24 cellular contexts compared by ENCODE assay signal in the genomic region with DNA sequence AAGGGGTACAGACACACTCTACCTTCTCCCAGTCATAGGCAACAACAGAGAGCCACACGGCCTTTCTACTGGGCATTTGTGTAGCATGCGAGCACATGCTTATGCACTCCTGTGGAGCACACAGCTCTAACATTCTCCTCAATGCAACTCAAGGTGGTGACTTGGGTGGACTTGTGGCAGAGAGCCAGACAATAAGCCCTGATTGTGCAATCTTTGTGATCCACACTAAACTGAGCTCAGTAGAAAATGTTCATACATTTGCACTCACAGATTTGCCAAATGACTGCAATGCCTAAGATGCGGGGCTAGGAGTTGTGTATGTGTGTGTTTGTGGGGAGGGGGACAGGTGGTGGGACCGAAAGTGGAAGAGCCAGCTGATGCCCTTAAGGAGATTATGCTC. TPM values are rescaled to one million over a fixed set of nuclear protein-coding genes. Genes with fewer than 3 reads are reported as not detected.
DNase-seq lines count a peak whose midpoint lies in the region; ATAC-seq, FAIRE-seq and TF ChIP-seq lines count a peak whose summit lies in the region.
"Had no signal": no experiment of that assay in that cellular context is flagged by ENCODE, and none has a peak within 500 bp of the region (broad histone marks: within the 10 kb centered on the region; RNA-seq: fewer than 3 reads in every experiment).

No MANE protein-coding gene starts in this region.

- FAIRE-seq in astrocyte (lab: Jason Lieb, UNC) = no peak
- FAIRE-seq: G401.6, GM12892 had no signal

- no peak overlapping the region for H2AFZ ChIP-seq in astrocyte (ENCODE audit: low read depth, low read length)

- no peaks in the 10 kb centered on the region for H3K36me3 Mint-ChIP-seq in astrocyte (ENCODE audit: low read depth, unreplicated experiment)
- H3K36me3 Mint-ChIP-seq: CD8-positive, alpha-beta T cell had no signal

- H4K20me1 ChIP-seq in astrocyte (ENCODE audit: insufficient read depth, low read length) = no peaks in the 10 kb centered on the region
- H4K20me1 ChIP-seq: BLaER1 treated with 17β-estradiol and CSF1 and Interleukin-3, amounts not matched to agents 10 nM and 100 nM had no signal

- H3K4me3 Mint-ChIP-seq in astrocyte (ENCODE audit: unreplicated experiment) = no peak overlapping the region
- H3K4me3 Mint-ChIP-seq: CD8-positive, alpha-beta T cell had no signal

- H3K4me3 ChIP-seq in astrocyte (ENCODE audit: insufficient read depth, low read depth, low read length) (no peak overlapping the region), fibroblast of mammary gland (ENCODE audit: control insufficient read depth, low read depth, low read length) (no peak overlapping the region)
- H3K4me3 ChIP-seq: BLaER1 treated with 17β-estradiol and CSF1 and Interleukin-3, amounts not matched to agents 10 nM and 100 nM; SJSA1 had no signal

- no peaks in the 10 kb centered on the region for H3K36me3 ChIP-seq in astrocyte (ENCODE audit: insufficient read depth, low read length)
- H3K36me3 ChIP-seq: BLaER1 treated with 17β-estradiol and CSF1 and Interleukin-3, amounts not matched to agents 10 nM and 100 nM; SJSA1 had no signal

- H3K27me3 Mint-ChIP-seq in astrocyte (ENCODE audit: low read depth, unreplicated experiment) = peaks cover 7% of the 10 kb centered on the region

- peak; percentile 35 for DNase-seq in NCI-H82 (lab: John Stamatoyannopoulos, UW)
- no peak for DNase-seq in NCI-H82 treated with DMSO at 0.1 percent for 48 hours (lab: John Stamatoyannopoulos, UW; ENCODE audit: unreplicated experiment)
- no peak for DNase-seq in astrocyte (ENCODE audit: low read depth)
- DNase-seq in fibroblast of mammary gland (ENCODE audit: low read depth) = peak; percentile 34
- peak; percentile 45 for DNase-seq in renal cortical epithelial cell (ENCODE audit: low read depth)
- no peak for DNase-seq in dermis blood vessel endothelial cell
- DNase-seq: 8988T; Calu3; CD8-positive, alpha-beta T cell; DMS153; GOT3; NCI-H1417 treated with DMSO at 0.1 percent for 48 hours; NCI-H2029; NCI-H2227 treated with DMSO at 0.1 percent for 48 hours; NCI-H510A; NK-92 treated with Interleukin-12 subunit alpha and Interleukin-12 subunit beta, amount 100 ng/mL, for 24 hours had no signal

- H3K4me1 Mint-ChIP-seq in astrocyte (ENCODE audit: low read depth, unreplicated experiment) = peaks cover under 1% of the 10 kb centered on the region

- no peaks in the 10 kb centered on the region for H3K79me2 ChIP-seq in astrocyte (ENCODE audit: insufficient read depth, low read length)

- H3K27ac Mint-ChIP-seq in astrocyte (ENCODE audit: unreplicated experiment) = peak overlapping the region; percentile 19
- H3K27ac Mint-ChIP-seq: CD8-positive, alpha-beta T cell had no signal

- H3K27ac ChIP-seq in astrocyte (ENCODE audit: low read depth, low read length) = no peak overlapping the region
- H3K27ac ChIP-seq: BLaER1 treated with 17β-estradiol and CSF1 and Interleukin-3, amounts not matched to agents 10 nM and 100 nM; SJSA1 had no signal

- H3K4me2 ChIP-seq in astrocyte (ENCODE audit: low read length) = no peak overlapping the region
- H3K4me2 ChIP-seq: BLaER1 treated with 17β-estradiol and CSF1 and Interleukin-3, amounts not matched to agents 10 nM and 100 nM had no signal

- H3K9me3 ChIP-seq in astrocyte (ENCODE audit: insufficient read depth, low read depth, low read length) = no peaks in the 10 kb centered on the region
- H3K9me3 ChIP-seq: SJSA1 had no signal

- TF ChIP-seq CTCF in astrocyte (IDR thresholded peaks at IDR 0.05; ENCODE audit: insufficient read depth, low read depth, low read length) (no peak), fibroblast of mammary gland (conservative IDR thresholded peaks at IDR 0.05; ENCODE audit: control insufficient read depth, insufficient read depth, low read depth, low read length) (no peak)

- no peak overlapping the region for H3K9ac ChIP-seq in astrocyte (ENCODE audit: low read length)
- H3K9ac ChIP-seq: BLaER1 treated with 17β-estradiol and CSF1 and Interleukin-3, amounts not matched to agents 10 nM and 100 nM had no signal

- H3K27me3 ChIP-seq in astrocyte (ENCODE audit: insufficient read depth, low read length) = no peaks in the 10 kb centered on the region
- H3K27me3 ChIP-seq: BLaER1 treated with 17β-estradiol and CSF1 and Interleukin-3, amounts not matched to agents 10 nM and 100 nM; SJSA1 had no signal

- H3K9me3 Mint-ChIP-seq in astrocyte (ENCODE audit: unreplicated experiment) = peaks cover 3% of the 10 kb centered on the region
- H3K9me3 Mint-ChIP-seq: CD8-positive, alpha-beta T cell had no signal

- no peaks in the 10 kb centered on the region for H3K4me1 ChIP-seq in astrocyte (ENCODE audit: insufficient read depth, low read length)
- H3K4me1 ChIP-seq: SJSA1 had no signal

- ATAC-seq in HG02798 (IDR thresholded peaks at IDR 0.05; ENCODE audit: poor library complexity, unreplicated experiment) (no peak), GM19035 (IDR thresholded peaks at IDR 0.05; ENCODE audit: unreplicated experiment) (no peak)
- ATAC-seq: CD8-positive, alpha-beta T cell; HCT116; Panc1 had no signal

RNA-seq across cellular contexts. Expression of gene SETD7, which starts 31.4 kb away (rescaled TPM):
- total RNA-seq in astrocyte (51.4 and 55.0 TPM in 2 replicates), renal cortical epithelial cell (37.7 and 38.0 TPM in 2 replicates), dermis blood vessel endothelial cell (65.8 and 70.6 TPM in 2 replicates)

Comparison
In these comparisons a context has a peak if more than half of its experiments do, and no peak if none do; other contexts are left out.
1. DNase-seq: peak in NCI-H82 (single experiment), fibroblast of mammary gland (single experiment) and renal cortical epithelial cell (single experiment); none in NCI-H82 treated with DMSO at 0.1 percent for 48 hours (single experiment), astrocyte (single experiment) and dermis blood vessel endothelial cell (single experiment).